ENCODE assay signal across 10 cellular contexts in the genomic region with DNA sequence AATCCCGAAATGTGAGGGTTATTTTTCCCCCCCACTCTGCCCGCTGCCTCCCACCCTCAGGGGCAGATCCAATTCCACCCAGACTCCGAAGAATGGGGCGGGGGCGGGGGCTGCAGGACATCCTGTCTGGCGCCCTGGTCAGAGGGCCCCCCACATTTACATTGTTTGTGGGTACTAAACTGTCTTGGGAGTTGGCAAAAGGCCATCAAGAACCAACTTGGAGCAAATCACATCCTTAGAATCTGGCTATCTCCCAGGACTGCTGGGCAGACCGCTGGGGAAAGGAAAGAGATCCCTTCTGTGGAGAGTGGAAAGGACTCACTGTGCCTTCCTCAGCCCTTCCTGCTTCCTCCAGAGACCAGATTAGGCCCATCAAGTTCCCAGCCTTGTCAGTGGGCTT. TPM values are rescaled to one million over a fixed set of nuclear protein-coding genes. Genes with fewer than 3 reads are reported as not detected.
DNase-seq lines count a peak whose midpoint lies in the region; ATAC-seq and TF ChIP-seq lines count a peak whose summit lies in the region.
"Had no signal": no experiment of that assay in that cellular context is flagged by ENCODE, and none has a peak within 500 bp of the region (broad histone marks: within the 10 kb centered on the region; RNA-seq: fewer than 3 reads in every experiment).

No MANE protein-coding gene starts in this region.

- 69 to 80% (median 78%) methylated on average over 7 of the region's 7 CpGs for WGBS in ovary, 3 donors

- no peak for DNase-seq in AG09309 (ENCODE audit: low read depth)
- no peak for DNase-seq in RWPE2 (ENCODE audit: low spot score)
- peak; percentile 82 for DNase-seq in fibroblast of gingiva (ENCODE audit: low read depth)
- no peak for DNase-seq in ovary
- no peak for DNase-seq in activated T-cell treated with anti-CD3 and anti-CD28 coated beads, Interleukin-2, amount 50 U/mL, for 1 hour
- no peak for DNase-seq in NCI-H748 (lab: John Stamatoyannopoulos, UW; ENCODE audit: unreplicated experiment)
- no peak for DNase-seq in activated CD4-positive, alpha-beta T cell treated with anti-CD3 and anti-CD28 coated beads for 1 hour
- no peak for DNase-seq in NCI-H146 treated with DMSO at 0.1 percent for 48 hours (lab: John Stamatoyannopoulos, UW; ENCODE audit: unreplicated experiment)
- DNase-seq: central memory CD4-positive, alpha-beta T cell; stimulated activated CD8-positive, alpha-beta memory T cell treated with anti-CD3 and anti-CD28 coated beads, Interleukin-4, amount 100 ng/mL, for 48 hours had no signal

- intact Hi-C loops in ovary (cut with DNase I), result loop anchor here in 1 of 4 donors (10.0 kb wide), 1 partner anchor 94 kb away; the partner anchor contains the start of gene GSG1

- no peak for ATAC-seq in RWPE2 (ENCODE audit: low read depth)

- H3K4me3 ChIP-seq in AG09309 (ENCODE audit: control insufficient read depth, low read depth, low read length), result peak overlapping the region; percentile 76
- H3K4me3 ChIP-seq in RWPE2 (ENCODE audit: severe bottlenecking), result no peak overlapping the region
- H3K4me3 ChIP-seq in ovary, result peak overlapping the region; percentile 52

- H3K27me3 ChIP-seq in RWPE2 (ENCODE audit: insufficient read depth, poor library complexity, severe bottlenecking) (no peaks in the 10 kb centered on the region), ovary (no peaks in the 10 kb centered on the region)

- peak overlapping the region; percentile 85 for H3K27ac ChIP-seq in RWPE2 (ENCODE audit: poor library complexity, severe bottlenecking)
- no peak overlapping the region for H3K27ac ChIP-seq in ovary

- peaks cover 18% of the 10 kb centered on the region for H3K4me1 ChIP-seq in RWPE2 (ENCODE audit: insufficient read depth, poor library complexity, severe bottlenecking)
- peaks cover 5% of the 10 kb centered on the region for H3K4me1 ChIP-seq in ovary (ENCODE audit: insufficient read depth)

- H3K9me3 ChIP-seq in RWPE2 (ENCODE audit: severe bottlenecking) (no peaks in the 10 kb centered on the region), ovary (no peaks in the 10 kb centered on the region)

- no peaks in the 10 kb centered on the region; the same call in 1 of the 2 replicates for H3K36me3 ChIP-seq in RWPE2 (ENCODE audit: low read depth)
- H3K36me3 ChIP-seq in ovary, result no peaks in the 10 kb centered on the region

- TF ChIP-seq CTCF in AG09309 (IDR thresholded peaks at IDR 0.05; ENCODE audit: control insufficient read depth, insufficient read depth, low read depth, low read length, missing control alignments) (no peak), RWPE2 (IDR thresholded peaks at IDR 0.05; ENCODE audit: poor library complexity, severe bottlenecking) (no peak), ovary (IDR thresholded peaks at IDR 0.05) (no peak)

- TF ChIP-seq EP300 in ovary (IDR thresholded peaks at IDR 0.05), result no peak

- no peak for TF ChIP-seq POLR2A in ovary (IDR thresholded peaks at IDR 0.05)

RNA-seq across cellular contexts. Expression of gene EMP1, which starts 2.4 kb away (rescaled TPM):
- 100 to 1,000 TPM in 1 of 7 donors, 10 to 100 TPM in 6; 30.5 to 113 (median 64.1) TPM for total RNA-seq in ovary
- 100 to 1,000 TPM in 1 of 2 donors, 10 to 100 TPM in 1; 21.3 to 116 TPM for polyA plus RNA-seq in ovary
